Comparison of ENCODE assay signal across 12 cellular contexts in genomic region chr10:74963549-74963948, GRCh38.
A peak's percentile ranks its signal among the peaks of the same experiment; 100 is the strongest.
DNase-seq lines count a peak whose midpoint lies in the region; ATAC-seq, FAIRE-seq and TF ChIP-seq lines count a peak whose summit lies in the region.
"Had no signal": no experiment of that assay in that cellular context is flagged by ENCODE, and none has a peak within 500 bp of the region (broad histone marks: within the 10 kb centered on the region; RNA-seq: fewer than 3 reads in every experiment).

No MANE protein-coding gene starts in this region.

- WGBS in small intestine, 3 donors = 87 to 96% (median 94%) methylated on average over 3 of the region's 3 CpGs

- H3K9me3 ChIP-seq in small intestine (ENCODE audit: control insufficient read depth, low read depth) = no peaks in the 10 kb centered on the region

- peak; percentile 72 for ATAC-seq in GM19463 (IDR thresholded peaks at IDR 0.05; ENCODE audit: unreplicated experiment)
- ATAC-seq in HG03342 (IDR thresholded peaks at IDR 0.05; ENCODE audit: unreplicated experiment) = peak; percentile 49
- no peak for ATAC-seq in effector memory CD8-positive, alpha-beta T cell (replicated peaks)
- ATAC-seq: HepG2 had no signal

- DNase-seq in GM13977 (ENCODE audit: low spot score) = peak; percentile 44
- no peak for DNase-seq in effector memory CD8-positive, alpha-beta T cell
- DNase-seq in stimulated activated CD4-positive, alpha-beta T cell treated with anti-CD3 and anti-CD28 coated beads, Interleukin-4, amount 100 ng/mL, for 4 hours = no peak
- DNase-seq in small intestine = no peak
- DNase-seq in mucosa of gallbladder (ENCODE audit: low spot score) = no peak
- DNase-seq in GOT3 (lab: John Stamatoyannopoulos, UW) = no peak

- in situ Hi-C loops in GM13977 (cut with MboI; ENCODE audit: low pct_unique_long_range_greater_than_20kb, low sequenced_read_pairs, unreplicated experiment) = no loop called here

- no peak for TF ChIP-seq CTCF in GM13977 (IDR thresholded peaks at IDR 0.05; ENCODE audit: extremely low read depth, insufficient read depth, missing control alignments)

- H3K4me1 ChIP-seq in small intestine (ENCODE audit: control insufficient read depth in 2 of 2, insufficient read depth in 1 of 2, low read depth in 1 of 2, low read length in 1 of 2) = no peaks in the 10 kb centered on the region

- H3K27me3 Mint-ChIP-seq in effector memory CD8-positive, alpha-beta T cell = no peaks in the 10 kb centered on the region

- H3K9me3 Mint-ChIP-seq in effector memory CD8-positive, alpha-beta T cell = no peaks in the 10 kb centered on the region

- H3K4me3 ChIP-seq in small intestine (ENCODE audit: low read depth in 1 of 2, low read length in 2 of 2) = no peak overlapping the region
- H3K4me3 ChIP-seq: BLaER1 had no signal

- H3K4me3 Mint-ChIP-seq in effector memory CD8-positive, alpha-beta T cell = no peak overlapping the region

- H3K27me3 ChIP-seq in small intestine (ENCODE audit: control insufficient read depth in 2 of 2, insufficient read depth in 2 of 2, low read length in 2 of 2) = no peaks in the 10 kb centered on the region
- H3K27me3 ChIP-seq: BLaER1 had no signal

- peaks cover 11 to 38% of the 10 kb centered on the region in 2 donors for H3K4me1 Mint-ChIP-seq in effector memory CD8-positive, alpha-beta T cell (ENCODE audit: low read depth in 2 of 2)

- FAIRE-seq in small intestine (lab: Jason Lieb, UNC) = no peak
- FAIRE-seq: G401.6, HepG2, keratinocyte had no signal

- no peak overlapping the region for H3K27ac ChIP-seq in small intestine (ENCODE audit: low read depth in 1 of 2, low read length in 1 of 2)
- H3K27ac ChIP-seq: BLaER1 had no signal

- H3K36me3 Mint-ChIP-seq in effector memory CD8-positive, alpha-beta T cell (ENCODE audit: insufficient read depth) = no peaks in the 10 kb centered on the region

- H3K27ac Mint-ChIP-seq in effector memory CD8-positive, alpha-beta T cell = peak overlapping the region; percentile 7 to 75

- no peaks in the 10 kb centered on the region for H3K36me3 ChIP-seq in small intestine (ENCODE audit: control insufficient read depth in 2 of 2, insufficient read depth in 2 of 2, low read length in 2 of 2)
